In genomic region chr3:167653750-167654149, GRCh38 we compare ENCODE assay signal across 9 cellular contexts. TPM values are rescaled to one million over a fixed set of nuclear protein-coding genes. Genes with fewer than 3 reads are reported as not detected.
DNase-seq lines count a peak whose midpoint lies in the region; ATAC-seq and TF ChIP-seq lines count a peak whose summit lies in the region.
"Had no signal": no experiment of that assay in that cellular context is flagged by ENCODE, and none has a peak within 500 bp of the region (broad histone marks: within the 10 kb centered on the region; RNA-seq: fewer than 3 reads in every experiment).

WDR49 (minus strand) TSS chr3:167653942; CDS start chr3:167653425, 517 bp downstream.

- WGBS in endodermal cell (ENCODE audit: insufficient coverage in 1 of 2, insufficient read length in 1 of 2), 2 experiments: no CpG with 5 or more reads among the region's 1 CpG

- DNase-seq in NCI-H1105 treated with DMSO at 0.1 percent for 48 hours (lab: John Stamatoyannopoulos, UW): peak; percentile 25
- peak; percentile 57 for DNase-seq in endodermal cell
- DNase-seq in pons (ENCODE audit: low spot score): peak; percentile 30
- DNase-seq in activated T-cell treated with anti-CD3 and anti-CD28 coated beads, Interleukin-2, amount 50 U/mL, for 24 hours: no peak
- DNase-seq in activated naive CD4-positive, alpha-beta T cell treated with anti-CD3 and anti-CD28 coated beads, Interleukin-2, amount 50 U/mL, for 72 hours (ENCODE audit: low spot score in 2 of 2): no peak
- no peak for DNase-seq in activated CD8-positive, alpha-beta memory T cell treated with anti-CD3 and anti-CD28 coated beads, Interleukin-2, amount 50 U/mL, for 48 hours
- DNase-seq: activated T-cell treated with anti-CD3 and anti-CD28 coated beads, Interleukin-2, amount 50 U/mL, for 48 hours; posterior cingulate gyrus had no signal

- H3K4me1 Mint-ChIP-seq in endodermal cell: peaks cover 16% of the 10 kb centered on the region
- H3K4me1 Mint-ChIP-seq in activated T-cell treated with anti-CD3 and anti-CD28 coated beads, Interleukin-2, amount 50 U/mL, for 24 hours (ENCODE audit: low read depth): peaks cover 8% of the 10 kb centered on the region

- H3K4me3 ChIP-seq in endodermal cell (ENCODE audit: low read length): no peak within 1 kb of the TSS

- no peak for TF ChIP-seq CTCF in endodermal cell (conservative IDR thresholded peaks at IDR 0.05)

- no peaks in the 10 kb centered on the region for H3K27me3 ChIP-seq in endodermal cell (ENCODE audit: control insufficient read depth, insufficient read depth, low read length, poor library complexity, severe bottlenecking)

- peak within 1 kb of the TSS; percentile 71 for H3K27ac ChIP-seq in endodermal cell (ENCODE audit: low read depth, low read length)

- peak within 1 kb of the TSS; percentile 79 for H3K27ac Mint-ChIP-seq in endodermal cell
- H3K27ac Mint-ChIP-seq in activated T-cell treated with anti-CD3 and anti-CD28 coated beads, Interleukin-2, amount 50 U/mL, for 24 hours: no peak within 1 kb of the TSS
- H3K27ac Mint-ChIP-seq in activated naive CD4-positive, alpha-beta T cell treated with anti-CD3 and anti-CD28 coated beads, Interleukin-2, amount 50 U/mL, for 72 hours: no peak within 1 kb of the TSS

- peak; percentile 65 for ATAC-seq in GM21786 (IDR thresholded peaks at IDR 0.05; ENCODE audit: unreplicated experiment)
- ATAC-seq in activated naive CD4-positive, alpha-beta T cell treated with anti-CD3 and anti-CD28 coated beads, Interleukin-2, amount 50 U/mL, for 72 hours: no peak

- H3K4me3 Mint-ChIP-seq in endodermal cell: no peak within 1 kb of the TSS
- H3K4me3 Mint-ChIP-seq in activated T-cell treated with anti-CD3 and anti-CD28 coated beads, Interleukin-2, amount 50 U/mL, for 24 hours: no peak within 1 kb of the TSS

- H3K9me3 ChIP-seq in endodermal cell (ENCODE audit: control insufficient read depth, low read length): no peaks in the 10 kb centered on the region

- H3K36me3 ChIP-seq in endodermal cell (ENCODE audit: control insufficient read depth, insufficient read depth, low read length): no peaks in the 10 kb centered on the region

- H3K9ac ChIP-seq in endodermal cell (ENCODE audit: extremely low read depth, low read length, poor library complexity, severe bottlenecking): no peak within 1 kb of the TSS

- no peaks in the 10 kb centered on the region for H3K36me3 Mint-ChIP-seq in endodermal cell (ENCODE audit: low read depth)
- no peaks in the 10 kb centered on the region for H3K36me3 Mint-ChIP-seq in activated T-cell treated with anti-CD3 and anti-CD28 coated beads, Interleukin-2, amount 50 U/mL, for 24 hours (ENCODE audit: low read depth)
- no peaks in the 10 kb centered on the region for H3K36me3 Mint-ChIP-seq in activated naive CD4-positive, alpha-beta T cell treated with anti-CD3 and anti-CD28 coated beads, Interleukin-2, amount 50 U/mL, for 72 hours

- H3K9me3 Mint-ChIP-seq in endodermal cell: no peaks in the 10 kb centered on the region
- H3K9me3 Mint-ChIP-seq in activated T-cell treated with anti-CD3 and anti-CD28 coated beads, Interleukin-2, amount 50 U/mL, for 24 hours: no peaks in the 10 kb centered on the region
- no peaks in the 10 kb centered on the region for H3K9me3 Mint-ChIP-seq in activated naive CD4-positive, alpha-beta T cell treated with anti-CD3 and anti-CD28 coated beads, Interleukin-2, amount 50 U/mL, for 72 hours

- no peaks in the 10 kb centered on the region for H3K27me3 Mint-ChIP-seq in endodermal cell (ENCODE audit: insufficient read depth)
- H3K27me3 Mint-ChIP-seq in activated T-cell treated with anti-CD3 and anti-CD28 coated beads, Interleukin-2, amount 50 U/mL, for 24 hours: peaks cover 4% of the 10 kb centered on the region

- H3K4me1 ChIP-seq in endodermal cell (ENCODE audit: control insufficient read depth, insufficient read depth, low read length): peaks cover 4% of the 10 kb centered on the region

RNA-seq across cellular contexts. Expression of gene WDR49, which starts in this region (rescaled TPM):
- total RNA-seq in endodermal cell: 1 to 10 TPM in 1 of 2 donors, under 1 TPM in 1; 0.93 to 1.6 TPM
- polyA plus RNA-seq in endodermal cell (2013, experiment 1 of 2): 1.4 TPM
- polyA plus RNA-seq in endodermal cell (2013, experiment 2 of 2): 2.0 TPM
- total RNA-seq in activated naive CD4-positive, alpha-beta T cell treated with anti-CD3 and anti-CD28 coated beads, Interleukin-2, amount 50 U/mL, for 72 hours: 1 to 10 TPM in 1 of 2 donors, under 1 TPM in 1; 0.18 to 1.1 TPM

Comparison
In these comparisons a context has a peak if more than half of its experiments do, and no peak if none do; other contexts are left out.
1. DNase-seq: peak in NCI-H1105 treated with DMSO at 0.1 percent for 48 hours (single experiment), endodermal cell (single experiment) and pons (single experiment); none in activated T-cell treated with anti-CD3 and anti-CD28 coated beads, Interleukin-2, amount 50 U/mL, for 24 hours (single experiment), activated naive CD4-positive, alpha-beta T cell treated with anti-CD3 and anti-CD28 coated beads, Interleukin-2, amount 50 U/mL, for 72 hours (0 of 2) and activated CD8-positive, alpha-beta memory T cell treated with anti-CD3 and anti-CD28 coated beads, Interleukin-2, amount 50 U/mL, for 48 hours (single experiment).